24 cellular contexts compared by ENCODE assay signal in the genomic region with DNA sequence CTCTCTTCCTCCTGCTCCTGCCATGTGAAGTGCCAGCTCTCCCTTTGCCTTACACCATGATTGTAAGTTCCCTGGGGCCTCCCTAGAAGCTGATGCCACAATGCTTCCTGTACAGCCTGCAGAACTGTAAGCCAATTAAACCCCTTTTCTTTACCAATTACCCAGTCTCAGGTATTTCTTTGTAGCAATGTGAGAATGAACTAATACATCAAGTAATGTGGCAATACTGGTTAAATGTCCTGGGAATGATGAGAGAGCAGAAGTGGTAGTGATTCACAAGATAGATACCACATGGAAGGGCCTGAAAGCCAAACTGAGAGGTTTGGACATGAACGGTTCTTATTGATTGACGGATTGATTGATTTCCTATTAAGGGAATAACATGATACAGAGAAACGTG.
A peak's percentile ranks its signal among the peaks of the same experiment; 100 is the strongest.
DNase-seq lines count a peak whose midpoint lies in the region; ATAC-seq, FAIRE-seq and TF ChIP-seq lines count a peak whose summit lies in the region.
"Had no signal": no experiment of that assay in that cellular context is flagged by ENCODE, and none has a peak within 500 bp of the region (broad histone marks: within the 10 kb centered on the region; RNA-seq: fewer than 3 reads in every experiment).

No MANE protein-coding gene starts in this region.

- H3K27me3 ChIP-seq in foreskin keratinocyte: peaks cover 2% of the 10 kb centered on the region
- H3K27me3 ChIP-seq: BLaER1 had no signal

- ATAC-seq in foreskin keratinocyte (no peak), GM19324 (IDR thresholded peaks at IDR 0.05; ENCODE audit: low FRiP score, unreplicated experiment) (no peak), HG02798 (IDR thresholded peaks at IDR 0.05; ENCODE audit: poor library complexity, unreplicated experiment) (no peak)
- ATAC-seq: CD8-positive, alpha-beta T cell had no signal

- DNase-seq in GM12892 (ENCODE audit: insufficient read length): no peak
- peak; percentile 2 for DNase-seq in amniotic epithelial cell (ENCODE audit: low read depth)
- peak; percentile 64 for DNase-seq in epithelial cell of esophagus (ENCODE audit: low read depth)
- peak; percentile 7 to 38 for DNase-seq in foreskin keratinocyte
- DNase-seq in CD1c-positive myeloid dendritic cell (ENCODE audit: extremely low spot score): no peak
- DNase-seq in NCI-H446 treated with DMSO at 0.1 percent for 48 hours (lab: John Stamatoyannopoulos, UW): no peak
- DNase-seq: 8988T; ACHN; BE2C; C1 segment of cervical spinal cord; Caco-2; Calu3; CD4-positive, alpha-beta T cell; CD8-positive, alpha-beta T cell; DMS79 treated with DMSO at 0.1 percent for 48 hours; GF-D8 had no signal

- H3K4me3 ChIP-seq in epithelial cell of esophagus (ENCODE audit: low read length): no peak overlapping the region
- H3K4me3 ChIP-seq: BLaER1 had no signal

- FAIRE-seq in GM12892 (lab: Jason Lieb, UNC): peak; percentile 36
- FAIRE-seq: A204.1, D721Med, G401.6, GM12891, GM18507 had no signal

- no peak overlapping the region for H3K27ac ChIP-seq in foreskin keratinocyte
- H3K27ac ChIP-seq: BLaER1 had no signal

- no peak for TF ChIP-seq POLR2A in GM12892 (IDR thresholded peaks at IDR 0.05; ENCODE audit: low read depth, low read length)

- no peaks in the 10 kb centered on the region for H3K4me1 ChIP-seq in foreskin keratinocyte
- H3K4me1 ChIP-seq: BE2C, Caco-2 had no signal

- TF ChIP-seq CTCF in epithelial cell of esophagus (IDR thresholded peaks at IDR 0.05; ENCODE audit: insufficient read depth, low read depth, low read length, missing control alignments) (no peak), foreskin keratinocyte (conservative IDR thresholded peaks at IDR 0.05) (no peak)

Comparison
In these comparisons a context has a peak if more than half of its experiments do, and no peak if none do; other contexts are left out.
1. DNase-seq: peak in amniotic epithelial cell (single experiment), epithelial cell of esophagus (single experiment) and foreskin keratinocyte (2 of 2); none in GM12892 (single experiment), CD1c-positive myeloid dendritic cell (single experiment) and NCI-H446 treated with DMSO at 0.1 percent for 48 hours (single experiment).